19 cellular contexts compared by ENCODE assay signal in the genomic region with DNA sequence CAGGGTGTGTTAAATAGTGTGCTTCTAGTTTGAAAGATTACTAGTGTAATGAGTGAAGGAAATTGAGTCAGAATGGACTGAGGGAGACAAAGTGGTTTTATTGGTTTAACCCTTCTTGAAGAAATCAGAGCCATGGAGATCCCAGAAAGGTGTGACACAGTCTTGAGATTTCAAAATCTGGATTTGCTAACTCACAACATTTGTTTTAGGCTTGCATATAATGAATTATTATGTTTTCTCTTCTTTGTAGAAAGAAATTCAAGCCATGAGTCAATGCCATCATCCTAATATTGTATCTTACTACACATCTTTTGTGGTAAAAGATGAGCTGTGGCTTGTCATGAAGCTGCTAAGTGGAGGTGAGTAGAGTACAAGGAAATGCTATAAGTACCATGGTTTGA. TPM values are rescaled to one million over a fixed set of nuclear protein-coding genes. Genes with fewer than 3 reads are reported as not detected.
DNase-seq lines count a peak whose midpoint lies in the region; ATAC-seq and TF ChIP-seq lines count a peak whose summit lies in the region.
"Had no signal": no experiment of that assay in that cellular context is flagged by ENCODE, and none has a peak within 500 bp of the region (broad histone marks: within the 10 kb centered on the region; RNA-seq: fewer than 3 reads in every experiment).

No MANE protein-coding gene starts in this region.

- CTCF ChIA-PET in MCF 10A (lab: Yijun Ruan, JAX), result interaction anchor here (0.9 kb wide), 1 partner anchor 60 kb away, joined by 4 read pairs; no protein-coding TSS in a partner anchor
- CTCF ChIA-PET in activated CD8-positive, alpha-beta T cell treated with anti-CD3 and anti-CD28 coated beads, Interleukin-2, amount 10 ng/mL, durations not matched to agents 7 days and 5 days (lab: Charles Lee), result interaction anchor here (1.0 to 2.3 kb wide), 6 partner anchors 8 to 27 kb away, joined by 3 to 7 read pairs (median 4); a partner anchor contains a TSS

- H3K9me3 ChIP-seq in breast epithelium, result no peaks in the 10 kb centered on the region
- no peaks in the 10 kb centered on the region for H3K9me3 ChIP-seq in psoas muscle

- TF ChIP-seq CTCF in MCF 10A (IDR thresholded peaks at IDR 0.05; ENCODE audit: unreplicated experiment) (no peak), breast epithelium (IDR thresholded peaks at IDR 0.05) (no peak), psoas muscle (IDR thresholded peaks at IDR 0.05) (no peak)

- H3K27me3 Mint-ChIP-seq in MCF 10A (ENCODE audit: insufficient read depth, unreplicated experiment), result no peaks in the 10 kb centered on the region
- no peaks in the 10 kb centered on the region for H3K27me3 Mint-ChIP-seq in activated CD8-positive, alpha-beta T cell treated with anti-CD3 and anti-CD28 coated beads, Interleukin-2, amount 10 ng/mL, durations not matched to agents 7 days and 5 days (ENCODE audit: low read depth)
- H3K27me3 Mint-ChIP-seq: CD8-positive, alpha-beta memory T cell had no signal

- peaks cover 23% of the 10 kb centered on the region for H3K36me3 Mint-ChIP-seq in MCF 10A (ENCODE audit: insufficient read depth, unreplicated experiment)
- H3K36me3 Mint-ChIP-seq in activated CD8-positive, alpha-beta T cell treated with anti-CD3 and anti-CD28 coated beads, Interleukin-2, amount 10 ng/mL, durations not matched to agents 7 days and 5 days (ENCODE audit: low read depth), result peaks cover 47% of the 10 kb centered on the region

- H3K4me1 ChIP-seq in breast epithelium (no peaks in the 10 kb centered on the region), psoas muscle (no peaks in the 10 kb centered on the region)
- H3K4me1 ChIP-seq: BLaER1 had no signal

- H3K36me3 ChIP-seq in breast epithelium (no peaks in the 10 kb centered on the region), psoas muscle (ENCODE audit: insufficient read depth in 1 of 2, low read depth in 1 of 2) (peaks cover 0 to 24% of the 10 kb centered on the region in 2 donors)

- no peak overlapping the region for H3K4me3 Mint-ChIP-seq in MCF 10A (ENCODE audit: unreplicated experiment)
- no peak overlapping the region for H3K4me3 Mint-ChIP-seq in activated CD8-positive, alpha-beta T cell treated with anti-CD3 and anti-CD28 coated beads, Interleukin-2, amount 10 ng/mL, durations not matched to agents 7 days and 5 days
- H3K4me3 Mint-ChIP-seq: CD8-positive, alpha-beta memory T cell; GM23338 had no signal

- BruUV-seq in MCF 10A (replicated peaks; lab: Mats Ljungman, UMichigan), result no TSS peak

- DNase-seq in MCF 10A (ENCODE audit: unreplicated experiment), result peak; percentile 10
- DNase-seq in breast epithelium (ENCODE audit: low spot score in 2 of 2), result no peak
- no peak for DNase-seq in activated CD8-positive, alpha-beta T cell treated with anti-CD3 and anti-CD28 coated beads, Interleukin-2, amount 10 ng/mL, durations not matched to agents 7 days and 5 days
- DNase-seq in epithelial cell of prostate (ENCODE audit: low read depth, low spot score), result no peak
- DNase-seq in stimulated activated naive CD8-positive, alpha-beta T cell treated with anti-CD3 and anti-CD28 coated beads, Interleukin-15, Interleukin-2, amounts not matched to agents 100 U/mL and 50 U/mL, for 24 hours, result no peak
- DNase-seq in NCI-H1092 treated with DMSO at 0.1 percent for 48 hours (lab: John Stamatoyannopoulos, UW), result no peak
- no peak for DNase-seq in psoas muscle
- no peak for DNase-seq in 8988T
- DNase-seq: CD8-positive, alpha-beta memory T cell; GF-D8; Kasumi-1; MV-4-11; NCI-H1436; NCI-H2029 treated with DMSO at 0.1 percent for 48 hours; NCI-H510A; NCI-H82 had no signal

- POLR2A ChIA-PET in MCF 10A (lab: Yijun Ruan, JAX), result interaction anchor here (2.0 to 2.4 kb wide), 2 partner anchors 24 to 53 kb away, joined by 6 to 9 read pairs; a partner anchor contains a TSS
- POLR2A ChIA-PET in activated CD8-positive, alpha-beta T cell treated with anti-CD3 and anti-CD28 coated beads, Interleukin-2, amount 10 ng/mL, durations not matched to agents 7 days and 5 days (lab: Charles Lee), result interaction anchor here (1.0 kb wide), 1 partner anchor 54 kb away, joined by 3 read pairs; a partner anchor contains a TSS

- ATAC-seq in activated CD8-positive, alpha-beta T cell treated with anti-CD3 and anti-CD28 coated beads, Interleukin-2, amount 10 ng/mL, durations not matched to agents 7 days and 5 days, result no peak
- peak; percentile 65 for ATAC-seq in stimulated activated naive CD8-positive, alpha-beta T cell treated with anti-CD3 and anti-CD28 coated beads, Interleukin-15, Interleukin-2, amounts not matched to agents 100 U/mL and 50 U/mL, for 24 hours
- ATAC-seq in psoas muscle, result no peak
- ATAC-seq: GM23338, Right ventricle myocardium inferior had no signal

- H3K4me3 ChIP-seq in breast epithelium (no peak overlapping the region), psoas muscle (no peak overlapping the region)
- H3K4me3 ChIP-seq: BLaER1, GM23338 had no signal

- intact Hi-C loops in MCF 10A (cut with micrococcal nuclease), result no loop called here
- intact Hi-C loops in breast epithelium (cut with DNase I; ENCODE audit: low total_unique reads), result no loop called here
- intact Hi-C loops in psoas muscle (cut with DNase I), result no loop called here

- H3K27me3 ChIP-seq in breast epithelium (no peaks in the 10 kb centered on the region), psoas muscle (ENCODE audit: insufficient read depth in 3 of 3, low read length in 2 of 3) (no peaks in the 10 kb centered on the region)
- H3K27me3 ChIP-seq: BLaER1 had no signal

- H3K27ac Mint-ChIP-seq in MCF 10A (ENCODE audit: low read depth, unreplicated experiment), result no peak overlapping the region
- H3K27ac Mint-ChIP-seq in activated CD8-positive, alpha-beta T cell treated with anti-CD3 and anti-CD28 coated beads, Interleukin-2, amount 10 ng/mL, durations not matched to agents 7 days and 5 days, result peak overlapping the region; percentile 58
- H3K27ac Mint-ChIP-seq: GM23338 had no signal

- TF ChIP-seq POLR2A in breast epithelium (IDR thresholded peaks at IDR 0.05), result no peak

- H3K4me1 Mint-ChIP-seq in MCF 10A (ENCODE audit: insufficient read depth, unreplicated experiment), result no peaks in the 10 kb centered on the region
- H3K4me1 Mint-ChIP-seq in activated CD8-positive, alpha-beta T cell treated with anti-CD3 and anti-CD28 coated beads, Interleukin-2, amount 10 ng/mL, durations not matched to agents 7 days and 5 days (ENCODE audit: low read depth), result no peaks in the 10 kb centered on the region
- H3K4me1 Mint-ChIP-seq: GM23338 had no signal

- no peaks in the 10 kb centered on the region for H3K9me3 Mint-ChIP-seq in MCF 10A (ENCODE audit: unreplicated experiment)
- no peaks in the 10 kb centered on the region for H3K9me3 Mint-ChIP-seq in activated CD8-positive, alpha-beta T cell treated with anti-CD3 and anti-CD28 coated beads, Interleukin-2, amount 10 ng/mL, durations not matched to agents 7 days and 5 days (ENCODE audit: insufficient read depth)
- H3K9me3 Mint-ChIP-seq: CD8-positive, alpha-beta memory T cell; GM23338 had no signal

- H3K27ac ChIP-seq in breast epithelium, result no peak overlapping the region
- peak overlapping the region; percentile 87 for H3K27ac ChIP-seq in epithelial cell of prostate
- H3K27ac ChIP-seq in psoas muscle, result no peak overlapping the region
- H3K27ac ChIP-seq: BLaER1 had no signal

RNA-seq across cellular contexts. Expression of a gene that starts 25.1 kb away (rescaled TPM):
- 71.7 and 75.5 TPM in 2 replicates for total RNA-seq in MCF 10A (2022)
- 10 to 100 TPM; 29.0 to 41.6 (median 33.1) TPM for total RNA-seq in breast epithelium
- 10 to 100 TPM; 56.9 to 60.3 TPM for total RNA-seq in activated CD8-positive, alpha-beta T cell treated with anti-CD3 and anti-CD28 coated beads, Interleukin-2, amount 10 ng/mL, durations not matched to agents 7 days and 5 days
- total RNA-seq in psoas muscle, result 10 to 100 TPM; 30.6 to 60.1 (median 47.7) TPM
- polyA plus RNA-seq in psoas muscle, result 10 to 100 TPM; 26.4 to 59.6 (median 47.4) TPM

RNA-seq across cellular contexts. Expression of a gene that starts 52.0 kb away (rescaled TPM):
- total RNA-seq in MCF 10A (2022) (19.7 and 21.2 TPM in 2 replicates), breast epithelium (10 to 100 TPM; 33.4 to 36.0 (median 35.3) TPM), psoas muscle (1 to 10 TPM; 3.8 to 6.0 (median 4.6) TPM)
- 10 to 100 TPM; 72.5 to 78.6 TPM for total RNA-seq in activated CD8-positive, alpha-beta T cell treated with anti-CD3 and anti-CD28 coated beads, Interleukin-2, amount 10 ng/mL, durations not matched to agents 7 days and 5 days
- 1 to 10 TPM; 2.9 to 7.0 (median 3.0) TPM for polyA plus RNA-seq in psoas muscle

RNA-seq across cellular contexts. Expression of a gene that starts 53.6 kb away (rescaled TPM):
- total RNA-seq in MCF 10A (2022), result 36.6 and 46.7 TPM in 2 replicates
- total RNA-seq in breast epithelium, result 10 to 100 TPM; 69.2 to 87.5 (median 83.9) TPM
- 100 to 1,000 TPM in 1 of 2 experiments, 10 to 100 TPM in 1; 99.7 to 104 TPM for total RNA-seq in activated CD8-positive, alpha-beta T cell treated with anti-CD3 and anti-CD28 coated beads, Interleukin-2, amount 10 ng/mL, durations not matched to agents 7 days and 5 days
- 10 to 100 TPM; 34.9 to 48.6 (median 40.7) TPM for total RNA-seq in psoas muscle
- 10 to 100 TPM; 23.6 to 52.2 (median 28.6) TPM for polyA plus RNA-seq in psoas muscle
